In the genomic region with DNA sequence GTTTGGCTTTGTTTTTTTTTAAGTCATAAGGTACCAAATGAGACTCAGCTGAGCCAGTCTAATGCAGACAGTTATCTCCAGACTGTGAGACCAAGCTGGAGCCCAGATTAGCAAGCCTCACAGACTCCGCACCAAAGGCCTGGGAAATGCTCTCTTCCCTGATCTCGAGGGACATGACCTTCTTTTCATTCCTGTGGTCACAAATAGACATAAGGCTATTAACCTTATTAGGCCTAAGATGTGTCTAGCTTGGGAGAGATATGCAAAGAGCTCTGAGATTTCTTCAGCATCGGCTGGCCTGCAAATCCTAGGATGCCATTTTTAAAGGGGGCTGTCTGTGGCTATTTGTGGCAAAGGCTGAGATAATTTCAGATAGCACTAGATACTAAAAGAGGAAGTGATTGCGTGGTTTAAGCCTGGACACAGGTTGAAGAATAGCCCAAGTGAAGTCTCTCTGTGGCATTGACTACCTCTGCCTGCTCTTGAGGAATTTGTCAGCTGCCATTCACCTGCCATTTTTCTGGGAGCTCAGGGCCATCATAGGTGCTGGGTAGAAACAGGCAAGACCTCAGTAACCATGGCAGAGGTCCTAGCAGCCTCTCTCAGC, we compare ENCODE assay signal across 1 cellular context.
TF ChIP-seq lines count a peak whose summit lies in the region.

No MANE protein-coding gene starts in this region.

TF ChIP-seq in GM12878, 131 proteins besides CTCF, POLR2A, EP300 and RAD21 (continued from another document):
- TF ChIP-seq, protein P1, sequence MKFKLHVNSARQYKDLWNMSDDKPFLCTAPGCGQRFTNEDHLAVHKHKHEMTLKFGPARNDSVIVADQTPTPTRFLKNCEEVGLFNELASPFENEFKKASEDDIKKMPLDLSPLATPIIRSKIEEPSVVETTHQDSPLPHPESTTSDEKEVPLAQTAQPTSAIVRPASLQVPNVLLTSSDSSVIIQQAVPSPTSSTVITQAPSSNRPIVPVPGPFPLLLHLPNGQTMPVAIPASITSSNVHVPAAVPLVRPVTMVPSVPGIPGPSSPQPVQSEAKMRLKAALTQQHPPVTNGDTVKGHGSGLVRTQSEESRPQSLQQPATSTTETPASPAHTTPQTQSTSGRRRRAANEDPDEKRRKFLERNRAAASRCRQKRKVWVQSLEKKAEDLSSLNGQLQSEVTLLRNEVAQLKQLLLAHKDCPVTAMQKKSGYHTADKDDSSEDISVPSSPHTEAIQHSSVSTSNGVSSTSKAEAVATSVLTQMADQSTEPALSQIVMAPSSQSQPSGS (IDR thresholded peaks at IDR 0.05; ENCODE audit: low read length): no peak
